ENCODE assay signal across 8 cellular contexts in genomic region chr1:2050793-2051682, GRCh38. TPM values are rescaled to one million over a fixed set of nuclear protein-coding genes. Genes with fewer than 3 reads are reported as not detected.
DNase-seq lines count a peak whose midpoint lies in the region; ATAC-seq, FAIRE-seq and TF ChIP-seq lines count a peak whose summit lies in the region.

No MANE protein-coding gene starts in this region.

- no peaks in the 10 kb centered on the region for H3K79me2 ChIP-seq in OCI-LY1 (ENCODE audit: insufficient read depth, low read length)
- no peaks in the 10 kb centered on the region for H3K79me2 ChIP-seq in endothelial cell of umbilical vein (ENCODE audit: control insufficient read depth, insufficient read depth, low read length)
- H3K79me2 ChIP-seq in neural cell (replicated peaks; ENCODE audit: insufficient read depth, low read length), result no peaks in the 10 kb centered on the region
- H3K79me2 ChIP-seq in MM.1S (ENCODE audit: low read length), result no peaks in the 10 kb centered on the region

- FAIRE-seq in endothelial cell of umbilical vein (lab: Jason Lieb, UNC) (no peak), frontal cortex (lab: Jason Lieb, UNC) (no peak)

- TF ChIP-seq CTCF in OCI-LY1 (IDR thresholded peaks at IDR 0.05; ENCODE audit: low read length) (no peak), endothelial cell of umbilical vein (IDR thresholded peaks at IDR 0.05; ENCODE audit: extremely low read depth in 1 of 2, insufficient read depth in 1 of 2, low read depth in 1 of 2, low read length in 2 of 2) (no peak), neural cell (IDR thresholded peaks at IDR 0.05; ENCODE audit: poor library complexity, severe bottlenecking) (no peak), MM.1S (IDR thresholded peaks at IDR 0.05; ENCODE audit: low read length) (no peak)

- H4K20me1 ChIP-seq in OCI-LY1 (ENCODE audit: insufficient read depth, low read length) (no peaks in the 10 kb centered on the region), endothelial cell of umbilical vein (replicated peaks; ENCODE audit: control insufficient read depth, extremely low read depth, insufficient read depth, low read length) (no peaks in the 10 kb centered on the region), neural cell (ENCODE audit: insufficient read depth) (no peaks in the 10 kb centered on the region), MM.1S (ENCODE audit: insufficient read depth, low read length) (no peaks in the 10 kb centered on the region)

- BruUV-seq in endothelial cell of umbilical vein (replicated peaks; lab: Mats Ljungman, UMichigan), result no TSS peak

- no peaks in the 10 kb centered on the region for H3K9me1 ChIP-seq in endothelial cell of umbilical vein (replicated peaks; ENCODE audit: control insufficient read depth, extremely low read depth, insufficient read depth, low read length)

- CTCF ChIA-PET in endothelial cell of umbilical vein (lab: Charles Lee), result no interaction called here

- no peak for ATAC-seq in HG03565 (IDR thresholded peaks at IDR 0.05; ENCODE audit: unreplicated experiment)

- H3K9me2 ChIP-seq in OCI-LY1 (ENCODE audit: low read depth, low read length) (no peaks in the 10 kb centered on the region), neural cell (ENCODE audit: insufficient read depth, low read length) (no peaks in the 10 kb centered on the region), MM.1S (replicated peaks; ENCODE audit: insufficient read depth, low read length) (no peaks in the 10 kb centered on the region)

- H3K9me3 ChIP-seq in OCI-LY1 (ENCODE audit: low read length) (no peaks in the 10 kb centered on the region), endothelial cell of umbilical vein (replicated peaks; ENCODE audit: control insufficient read depth, insufficient read depth, low read length) (no peaks in the 10 kb centered on the region), neural cell (ENCODE audit: low read length) (no peaks in the 10 kb centered on the region), MM.1S (replicated peaks; ENCODE audit: insufficient read depth, low read length) (no peaks in the 10 kb centered on the region)

- intact Hi-C loops in endothelial cell of umbilical vein (cut with micrococcal nuclease), result no loop called here

- H3F3A ChIP-seq in OCI-LY1 (ENCODE audit: insufficient read depth, low read length) (no peaks in the 10 kb centered on the region), neural cell (ENCODE audit: insufficient read depth, low read length, poor library complexity, severe bottlenecking) (no peaks in the 10 kb centered on the region), MM.1S (ENCODE audit: insufficient read depth, low read length) (no peaks in the 10 kb centered on the region)

- peak; percentile 1 for DNase-seq in CD1c-positive myeloid dendritic cell (ENCODE audit: extremely low spot score)
- DNase-seq in endothelial cell of umbilical vein (ENCODE audit: low read depth, low spot score), result no peak
- no peak for DNase-seq in MM.1S
- no peak for DNase-seq in frontal cortex (ENCODE audit: low spot score in 2 of 2)
- DNase-seq in DMS114 treated with DMSO at 0.1 percent for 48 hours (lab: John Stamatoyannopoulos, UW; ENCODE audit: unreplicated experiment), result no peak

- dilution Hi-C loops in endothelial cell of umbilical vein (cut with MboI; ENCODE audit: extremely low pct_ligation_motif_present, low sequenced_read_pairs), result no loop called here

- H3K4me3 ChIP-seq in OCI-LY1 (ENCODE audit: low read depth, low read length, poor library complexity, severe bottlenecking) (peak overlapping the region; percentile 73), endothelial cell of umbilical vein (replicated peaks in 1 of 3; ENCODE audit: insufficient read depth in 1 of 3, low read depth in 1 of 3, low read length in 3 of 3) (no peak overlapping the region), neural cell (ENCODE audit: low read length) (peak overlapping the region; percentile 51), MM.1S (ENCODE audit: low read length) (no peak overlapping the region)

- H3K27me3 ChIP-seq in OCI-LY1 (ENCODE audit: insufficient read depth, low read length) (peaks cover 9% of the 10 kb centered on the region), endothelial cell of umbilical vein (ENCODE audit: control insufficient read depth in 2 of 2, insufficient read depth in 2 of 2, low read length in 2 of 2) (peaks cover 28% of the 10 kb centered on the region in 2 experiments), neural cell (ENCODE audit: insufficient read depth, low read depth, low read length) (peaks cover 45% of the 10 kb centered on the region), MM.1S (replicated peaks; ENCODE audit: insufficient read depth, low read length) (peaks cover 83% of the 10 kb centered on the region)

- peak overlapping the region; percentile 80 for H3K4me2 ChIP-seq in OCI-LY1 (ENCODE audit: low read length)
- no peak overlapping the region for H3K4me2 ChIP-seq in endothelial cell of umbilical vein (ENCODE audit: insufficient read depth, low read length)
- no peak overlapping the region for H3K4me2 ChIP-seq in neural cell (ENCODE audit: low read length)
- no peak overlapping the region for H3K4me2 ChIP-seq in MM.1S (ENCODE audit: low read depth, low read length)

- TF ChIP-seq POLR2A in endothelial cell of umbilical vein (IDR thresholded peaks at IDR 0.05; ENCODE audit: low read depth, low read length), result no peak

- POLR2A ChIA-PET in endothelial cell of umbilical vein (lab: Charles Lee), result no interaction called here

- no peak overlapping the region for H3K27ac ChIP-seq in OCI-LY1 (ENCODE audit: low read depth, low read length, poor library complexity, severe bottlenecking)
- H3K27ac ChIP-seq in endothelial cell of umbilical vein (ENCODE audit: insufficient read depth, low read depth, low read length), result no peak overlapping the region
- H3K27ac ChIP-seq in neural cell (ENCODE audit: low read length), result no peak overlapping the region
- no peak overlapping the region for H3K27ac ChIP-seq in MM.1S (ENCODE audit: low read length)

- TF ChIP-seq RAD21 in neural cell (conservative IDR thresholded peaks at IDR 0.05), result no peak

- no peak for TF ChIP-seq EP300 in neural cell (conservative IDR thresholded peaks at IDR 0.05; ENCODE audit: poor library complexity, severe bottlenecking)

- peaks cover 15% of the 10 kb centered on the region for H3K4me1 ChIP-seq in OCI-LY1 (ENCODE audit: insufficient read depth, low read length, severe bottlenecking)
- no peaks in the 10 kb centered on the region for H3K4me1 ChIP-seq in endothelial cell of umbilical vein (ENCODE audit: control insufficient read depth, extremely low read depth, insufficient read depth, low read length)
- no peaks in the 10 kb centered on the region for H3K4me1 ChIP-seq in MM.1S (ENCODE audit: low read length)

- H2AFZ ChIP-seq in OCI-LY1 (ENCODE audit: low read length), result no peak overlapping the region
- no peak overlapping the region for H2AFZ ChIP-seq in endothelial cell of umbilical vein (ENCODE audit: low read depth, low read length)
- no peak overlapping the region for H2AFZ ChIP-seq in neural cell (ENCODE audit: low read depth, low read length)
- no peak overlapping the region for H2AFZ ChIP-seq in MM.1S (ENCODE audit: low read length)

- H3K9ac ChIP-seq in OCI-LY1 (ENCODE audit: low read length) (peak overlapping the region; percentile 63), endothelial cell of umbilical vein (replicated peaks; ENCODE audit: extremely low read depth, insufficient read depth, low read length) (no peak overlapping the region), neural cell (ENCODE audit: low read length) (no peak overlapping the region), MM.1S (ENCODE audit: low read length) (no peak overlapping the region)

- H3K36me3 ChIP-seq in OCI-LY1 (ENCODE audit: insufficient read depth, low read length), result no peaks in the 10 kb centered on the region
- H3K36me3 ChIP-seq in endothelial cell of umbilical vein (ENCODE audit: control insufficient read depth in 2 of 2, extremely low read depth in 1 of 2, insufficient read depth in 2 of 2, low read length in 2 of 2), result no peaks in the 10 kb centered on the region
- no peaks in the 10 kb centered on the region for H3K36me3 ChIP-seq in neural cell (ENCODE audit: insufficient read depth, low read length)
- no peaks in the 10 kb centered on the region for H3K36me3 ChIP-seq in MM.1S (replicated peaks; ENCODE audit: insufficient read depth, low read length)

RNA-seq across cellular contexts. Expression of gene PRKCZ, which starts 0.8 kb away (rescaled TPM):
- total RNA-seq in endothelial cell of umbilical vein (0.44 and 1.7 TPM in 2 replicates), frontal cortex (58.7 TPM)
- polyA plus RNA-seq in endothelial cell of umbilical vein (0.11 and 0.22 TPM in 2 replicates), neural cell (54.9 and 69.9 TPM in 2 replicates)
- polyA plus RNA-seq in endothelial cell of umbilical vein (2011; cell fraction: cytosol; rRNA removed), result 0.14 and 0.25 TPM in 2 replicates
- 0.38 and 0.76 TPM in 2 replicates for polyA plus RNA-seq in endothelial cell of umbilical vein (2011; cell fraction: nucleus; rRNA removed)
- 0.15 and 0.53 TPM in 2 replicates for polyA plus RNA-seq in endothelial cell of umbilical vein (2012)
- polyA minus RNA-seq in endothelial cell of umbilical vein (0.57 TPM in 1 of 2 replicates, not detected in the other), neural cell (38.3 and 39.0 TPM in 2 replicates)
- 5.8 TPM for polyA minus RNA-seq in endothelial cell of umbilical vein (2011; cell fraction: cytosol; rRNA and poly(A)+ RNA removed)
- not detected in 2 replicates for polyA minus RNA-seq in endothelial cell of umbilical vein (2011; cell fraction: nucleus; rRNA and poly(A)+ RNA removed)

RNA-seq across cellular contexts. Expression of gene GABRD, which starts 31.9 kb away (rescaled TPM):
- total RNA-seq in endothelial cell of umbilical vein (not detected in 2 replicates), frontal cortex (2.0 TPM)
- polyA plus RNA-seq in endothelial cell of umbilical vein (not detected in 2 replicates), neural cell (0.70 and 0.85 TPM in 2 replicates)
- polyA plus RNA-seq in endothelial cell of umbilical vein (2011; cell fraction: cytosol; rRNA removed), result not detected in 2 replicates
- not detected in 2 replicates for polyA plus RNA-seq in endothelial cell of umbilical vein (2011; cell fraction: nucleus; rRNA removed)
- polyA plus RNA-seq in endothelial cell of umbilical vein (2012), result not detected in 2 replicates
- polyA minus RNA-seq in endothelial cell of umbilical vein (not detected in 2 replicates), neural cell (0.49 TPM in 1 of 2 replicates, not detected in the other)
- not detected for polyA minus RNA-seq in endothelial cell of umbilical vein (2011; cell fraction: cytosol; rRNA and poly(A)+ RNA removed)
- polyA minus RNA-seq in endothelial cell of umbilical vein (2011; cell fraction: nucleus; rRNA and poly(A)+ RNA removed), result not detected in 2 replicates

RNA-seq across cellular contexts. Expression of gene CFAP74, which starts 47.5 kb away (rescaled TPM):
- total RNA-seq in endothelial cell of umbilical vein (not detected in 2 replicates), frontal cortex (0.41 TPM)
- polyA plus RNA-seq in endothelial cell of umbilical vein (not detected in 2 replicates), neural cell (0.22 TPM in 1 of 2 replicates, not detected in the other)
- not detected in 2 replicates for polyA plus RNA-seq in endothelial cell of umbilical vein (2011; cell fraction: cytosol; rRNA removed)
- polyA plus RNA-seq in endothelial cell of umbilical vein (2011; cell fraction: nucleus; rRNA removed), result not detected in 2 replicates
- not detected in 2 replicates for polyA plus RNA-seq in endothelial cell of umbilical vein (2012)
- polyA minus RNA-seq in endothelial cell of umbilical vein (not detected in 2 replicates), neural cell (0.23 TPM in 1 of 2 replicates, not detected in the other)
- polyA minus RNA-seq in endothelial cell of umbilical vein (2011; cell fraction: cytosol; rRNA and poly(A)+ RNA removed), result not detected
- polyA minus RNA-seq in endothelial cell of umbilical vein (2011; cell fraction: nucleus; rRNA and poly(A)+ RNA removed), result not detected in 2 replicates

Comparison
In these comparisons a context has a peak if more than half of its experiments do, and no peak if none do; other contexts are left out.
1. H3K4me3 ChIP-seq: peak in OCI-LY1 (single experiment) and neural cell (single experiment); none in endothelial cell of umbilical vein (0 of 3) and MM.1S (single experiment).
2. RNA of gene PRKCZ, which starts 0.8 kb away (total RNA-seq): 58.7 TPM in frontal cortex (single experiment); 0.44 to 1.7 TPM in endothelial cell of umbilical vein; every median in the first group is over 10 times any median in the second.